Comparison of ENCODE assay signal across 2 cellular contexts in the genomic region with DNA sequence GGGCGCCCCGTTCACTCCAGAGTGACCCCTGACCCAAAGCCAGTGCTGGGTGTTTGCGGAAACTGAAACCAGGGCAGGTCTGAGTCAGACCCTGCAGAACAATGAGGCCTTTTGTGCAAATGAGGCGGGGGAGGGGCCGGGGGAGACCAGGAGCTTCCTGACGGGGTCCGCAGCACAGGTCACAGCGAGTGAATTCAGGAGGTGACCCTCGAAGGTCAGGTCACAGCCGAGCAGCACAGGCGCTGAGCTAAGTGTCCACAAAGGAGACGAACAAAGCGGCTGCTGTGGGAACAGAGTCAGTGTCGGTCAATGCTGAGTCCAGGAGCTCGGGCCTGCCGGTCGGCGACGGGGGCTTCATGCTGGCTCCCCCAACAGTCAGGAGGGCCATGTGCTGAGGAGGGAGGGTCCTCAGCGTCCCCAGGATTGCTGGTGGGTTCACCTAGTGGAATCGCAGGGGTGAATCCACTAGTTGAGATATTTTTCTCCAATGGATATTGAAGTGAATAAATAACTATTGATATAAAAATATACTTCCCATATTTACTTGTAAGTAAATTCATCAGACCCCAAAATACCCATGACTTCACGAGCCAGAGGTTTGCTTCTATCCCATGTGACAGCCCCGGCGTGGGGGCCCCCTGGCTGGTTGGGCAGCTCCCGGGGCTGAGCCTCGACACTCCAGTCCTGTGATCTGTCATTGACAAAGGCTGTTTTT.
A peak's percentile ranks its signal among the peaks of the same experiment; 100 is the strongest.
TF ChIP-seq lines count a peak whose summit lies in the region.

No MANE protein-coding gene starts in this region.

TF ChIP-seq in GM23338, 12 proteins besides CTCF, POLR2A, EP300 and RAD21 (continued from another document):
- TF ChIP-seq, protein P1, sequence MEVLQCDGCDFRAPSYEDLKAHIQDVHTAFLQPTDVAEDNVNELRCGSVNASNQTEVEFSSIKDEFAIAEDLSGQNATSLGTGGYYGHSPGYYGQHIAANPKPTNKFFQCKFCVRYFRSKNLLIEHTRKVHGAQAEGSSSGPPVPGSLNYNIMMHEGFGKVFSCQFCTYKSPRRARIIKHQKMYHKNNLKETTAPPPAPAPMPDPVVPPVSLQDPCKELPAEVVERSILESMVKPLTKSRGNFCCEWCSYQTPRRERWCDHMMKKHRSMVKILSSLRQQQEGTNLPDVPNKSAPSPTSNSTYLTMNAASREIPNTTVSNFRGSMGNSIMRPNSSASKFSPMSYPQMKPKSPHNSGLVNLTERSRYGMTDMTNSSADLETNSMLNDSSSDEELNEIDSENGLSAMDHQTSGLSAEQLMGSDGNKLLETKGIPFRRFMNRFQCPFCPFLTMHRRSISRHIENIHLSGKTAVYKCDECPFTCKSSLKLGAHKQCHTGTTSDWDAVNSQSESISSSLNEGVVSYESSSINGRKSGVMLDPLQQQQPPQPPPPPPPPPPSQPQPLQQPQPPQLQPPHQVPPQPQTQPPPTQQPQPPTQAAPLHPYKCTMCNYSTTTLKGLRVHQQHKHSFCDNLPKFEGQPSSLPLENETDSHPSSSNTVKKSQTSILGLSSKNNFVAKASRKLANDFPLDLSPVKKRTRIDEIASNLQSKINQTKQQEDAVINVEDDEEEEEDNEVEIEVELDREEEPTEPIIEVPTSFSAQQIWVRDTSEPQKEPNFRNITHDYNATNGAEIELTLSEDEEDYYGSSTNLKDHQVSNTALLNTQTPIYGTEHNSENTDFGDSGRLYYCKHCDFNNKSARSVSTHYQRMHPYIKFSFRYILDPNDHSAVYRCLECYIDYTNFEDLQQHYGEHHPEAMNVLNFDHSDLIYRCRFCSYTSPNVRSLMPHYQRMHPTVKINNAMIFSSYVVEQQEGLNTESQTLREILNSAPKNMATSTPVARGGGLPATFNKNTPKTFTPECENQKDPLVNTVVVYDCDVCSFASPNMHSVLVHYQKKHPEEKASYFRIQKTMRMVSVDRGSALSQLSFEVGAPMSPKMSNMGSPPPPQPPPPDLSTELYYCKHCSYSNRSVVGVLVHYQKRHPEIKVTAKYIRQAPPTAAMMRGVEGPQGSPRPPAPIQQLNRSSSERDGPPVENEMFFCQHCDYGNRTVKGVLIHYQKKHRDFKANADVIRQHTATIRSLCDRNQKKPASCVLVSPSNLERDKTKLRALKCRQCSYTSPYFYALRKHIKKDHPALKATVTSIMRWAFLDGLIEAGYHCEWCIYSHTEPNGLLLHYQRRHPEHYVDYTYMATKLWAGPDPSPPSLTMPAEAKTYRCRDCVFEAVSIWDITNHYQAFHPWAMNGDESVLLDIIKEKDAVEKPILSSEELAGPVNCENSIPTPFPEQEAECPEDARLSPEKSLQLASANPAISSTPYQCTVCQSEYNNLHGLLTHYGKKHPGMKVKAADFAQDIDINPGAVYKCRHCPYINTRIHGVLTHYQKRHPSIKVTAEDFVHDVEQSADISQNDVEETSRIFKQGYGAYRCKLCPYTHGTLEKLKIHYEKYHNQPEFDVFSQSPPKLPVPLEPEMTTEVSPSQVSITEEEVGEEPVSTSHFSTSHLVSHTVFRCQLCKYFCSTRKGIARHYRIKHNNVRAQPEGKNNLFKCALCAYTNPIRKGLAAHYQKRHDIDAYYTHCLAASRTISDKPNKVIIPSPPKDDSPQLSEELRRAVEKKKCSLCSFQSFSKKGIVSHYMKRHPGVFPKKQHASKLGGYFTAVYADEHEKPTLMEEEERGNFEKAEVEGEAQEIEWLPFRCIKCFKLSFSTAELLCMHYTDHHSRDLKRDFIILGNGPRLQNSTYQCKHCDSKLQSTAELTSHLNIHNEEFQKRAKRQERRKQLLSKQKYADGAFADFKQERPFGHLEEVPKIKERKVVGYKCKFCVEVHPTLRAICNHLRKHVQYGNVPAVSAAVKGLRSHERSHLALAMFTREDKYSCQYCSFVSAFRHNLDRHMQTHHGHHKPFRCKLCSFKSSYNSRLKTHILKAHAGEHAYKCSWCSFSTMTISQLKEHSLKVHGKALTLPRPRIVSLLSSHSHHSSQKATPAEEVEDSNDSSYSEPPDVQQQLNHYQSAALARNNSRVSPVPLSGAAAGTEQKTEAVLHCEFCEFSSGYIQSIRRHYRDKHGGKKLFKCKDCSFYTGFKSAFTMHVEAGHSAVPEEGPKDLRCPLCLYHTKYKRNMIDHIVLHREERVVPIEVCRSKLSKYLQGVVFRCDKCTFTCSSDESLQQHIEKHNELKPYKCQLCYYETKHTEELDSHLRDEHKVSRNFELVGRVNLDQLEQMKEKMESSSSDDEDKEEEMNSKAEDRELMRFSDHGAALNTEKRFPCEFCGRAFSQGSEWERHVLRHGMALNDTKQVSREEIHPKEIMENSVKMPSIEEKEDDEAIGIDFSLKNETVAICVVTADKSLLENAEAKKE (CRISPR knock-in tag; IDR thresholded peaks at IDR 0.05), result no peak
- no peak for TF ChIP-seq ZNF331 (CRISPR knock-in tag; IDR thresholded peaks at IDR 0.05; ENCODE audit: low read depth)
- TF ChIP-seq JUNB (IDR thresholded peaks at IDR 0.05; ENCODE audit: unreplicated experiment), result no peak
- TF ChIP-seq ZNF114 (CRISPR knock-in tag; IDR thresholded peaks at IDR 0.05), result no peak
- no peak for TF ChIP-seq EZH2 (IDR thresholded peaks at IDR 0.05; ENCODE audit: low read depth, unreplicated experiment)
- no peak for TF ChIP-seq EZH2phosphoT487 (IDR thresholded peaks at IDR 0.05; ENCODE audit: unreplicated experiment)
- TF ChIP-seq, protein P2, sequence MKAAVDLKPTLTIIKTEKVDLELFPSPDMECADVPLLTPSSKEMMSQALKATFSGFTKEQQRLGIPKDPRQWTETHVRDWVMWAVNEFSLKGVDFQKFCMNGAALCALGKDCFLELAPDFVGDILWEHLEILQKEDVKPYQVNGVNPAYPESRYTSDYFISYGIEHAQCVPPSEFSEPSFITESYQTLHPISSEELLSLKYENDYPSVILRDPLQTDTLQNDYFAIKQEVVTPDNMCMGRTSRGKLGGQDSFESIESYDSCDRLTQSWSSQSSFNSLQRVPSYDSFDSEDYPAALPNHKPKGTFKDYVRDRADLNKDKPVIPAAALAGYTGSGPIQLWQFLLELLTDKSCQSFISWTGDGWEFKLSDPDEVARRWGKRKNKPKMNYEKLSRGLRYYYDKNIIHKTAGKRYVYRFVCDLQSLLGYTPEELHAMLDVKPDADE (IDR thresholded peaks at IDR 0.05), result no peak
- TF ChIP-seq CREB1 (CRISPR knock-in tag; IDR thresholded peaks at IDR 0.05; ENCODE audit: low read depth), result no peak
- TF ChIP-seq STAT1 (IDR thresholded peaks at IDR 0.05; ENCODE audit: unreplicated experiment), result no peak
- TF ChIP-seq NANOG (IDR thresholded peaks at IDR 0.05; ENCODE audit: borderline replicate concordance), result no peak
- TF ChIP-seq POLR2AphosphoS5 (IDR thresholded peaks at IDR 0.05; ENCODE audit: low read depth), result no peak
TF ChIP-seq in GM23338: peak in this region for 0.

TF ChIP-seq in WTC11, 78 proteins besides CTCF, POLR2A, EP300 and RAD21 (continued from another document):
- TF ChIP-seq AR (CRISPR knock-in tag; IDR thresholded peaks at IDR 0.05) (no peak), HMGA2 (CRISPR knock-in tag; IDR thresholded peaks at IDR 0.05) (no peak), GABPB1 (CRISPR knock-in tag; IDR thresholded peaks at IDR 0.05) (peak; percentile 69), NR2C2 (CRISPR knock-in tag; IDR thresholded peaks at IDR 0.05) (no peak)
